Comparison of ENCODE assay signal across 8 cellular contexts in the genomic region with DNA sequence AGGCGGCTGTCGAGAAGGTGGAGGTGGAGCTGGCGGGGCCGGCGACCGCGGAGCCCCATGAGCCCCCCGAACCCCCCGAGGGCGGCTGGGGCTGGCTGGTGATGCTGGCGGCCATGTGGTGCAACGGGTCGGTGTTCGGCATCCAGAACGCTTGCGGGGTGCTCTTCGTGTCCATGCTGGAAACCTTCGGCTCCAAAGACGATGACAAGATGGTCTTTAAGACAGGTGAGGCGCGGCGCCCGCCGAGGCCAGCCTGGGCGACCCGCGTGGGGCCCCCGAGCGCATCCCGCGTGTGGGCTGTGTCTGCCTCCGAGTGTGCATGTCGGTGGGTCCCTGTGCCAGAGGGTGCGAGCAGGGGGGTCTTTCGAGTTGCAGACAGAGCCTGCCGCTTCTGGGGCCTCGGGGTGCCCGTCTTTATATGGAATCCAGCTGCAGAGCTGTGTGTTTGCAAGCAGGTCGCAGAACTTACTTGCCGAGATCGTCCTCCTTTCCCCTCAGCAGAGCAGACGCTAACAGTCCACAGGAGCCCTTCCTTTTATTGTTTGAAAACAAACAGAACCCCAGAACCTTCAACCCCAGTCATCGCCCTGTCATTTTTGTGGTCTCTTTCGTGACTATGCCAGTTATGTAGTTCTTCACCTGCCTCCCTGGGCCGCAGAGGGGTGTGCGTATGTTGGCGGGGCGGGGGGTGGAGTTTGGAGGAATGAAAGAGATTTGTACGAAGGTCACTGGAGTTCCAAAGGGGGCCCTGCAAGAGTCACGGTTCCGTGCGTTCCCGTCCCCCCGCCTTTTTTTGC. TPM values are rescaled to one million over a fixed set of nuclear protein-coding genes. Genes with fewer than 3 reads are reported as not detected.
A peak's percentile ranks its signal among the peaks of the same experiment; 100 is the strongest.
DNase-seq lines count a peak whose midpoint lies in the region; ATAC-seq and TF ChIP-seq lines count a peak whose summit lies in the region.

No MANE protein-coding gene starts in this region.

- H3K36me3 ChIP-seq in OCI-LY1 (ENCODE audit: insufficient read depth, low read length), result no peaks in the 10 kb centered on the region
- H3K36me3 ChIP-seq in gastroesophageal sphincter, result no peaks in the 10 kb centered on the region

- H3K4me1 Mint-ChIP-seq in activated T-cell treated with anti-CD3 and anti-CD28 coated beads, Interleukin-2, amount 50 U/mL, for 24 hours (ENCODE audit: low read depth), result peaks cover 36% of the 10 kb centered on the region

- TF ChIP-seq CTCF in HFF-Myc (IDR thresholded peaks at IDR 0.05; ENCODE audit: low read depth, low read length, missing control alignments) (no peak), OCI-LY1 (IDR thresholded peaks at IDR 0.05; ENCODE audit: low read length) (no peak), gastroesophageal sphincter (IDR thresholded peaks at IDR 0.05) (no peak)

- no peaks in the 10 kb centered on the region for H3K9me3 Mint-ChIP-seq in activated T-cell treated with anti-CD3 and anti-CD28 coated beads, Interleukin-2, amount 50 U/mL, for 24 hours

- peak overlapping the region; percentile 87 for H3K27ac Mint-ChIP-seq in activated T-cell treated with anti-CD3 and anti-CD28 coated beads, Interleukin-2, amount 50 U/mL, for 24 hours

- H3K9me3 ChIP-seq in OCI-LY1 (ENCODE audit: low read length) (no peaks in the 10 kb centered on the region), gastroesophageal sphincter (no peaks in the 10 kb centered on the region)

- H3K4me1 ChIP-seq in OCI-LY1 (ENCODE audit: insufficient read depth, low read length, severe bottlenecking), result peaks cover 23% of the 10 kb centered on the region
- H3K4me1 ChIP-seq in gastroesophageal sphincter, result peaks cover 0 to 24% (median 12%) of the 10 kb centered on the region in 3 donors

- peak overlapping the region; percentile 85 for H2AFZ ChIP-seq in OCI-LY1 (ENCODE audit: low read length)

- H3F3A ChIP-seq in OCI-LY1 (ENCODE audit: insufficient read depth, low read length), result no peaks in the 10 kb centered on the region

- peak overlapping the region; percentile 50; the same call in 1 of the 2 replicates for H3K9ac ChIP-seq in OCI-LY1 (ENCODE audit: low read length)

- H3K4me3 ChIP-seq in HFF-Myc (replicated peaks; ENCODE audit: low read depth, low read length) (peak overlapping the region; percentile 41), OCI-LY1 (ENCODE audit: low read depth, low read length, poor library complexity, severe bottlenecking) (peak overlapping the region; percentile 88), gastroesophageal sphincter (peak overlapping the region; percentile 52 to 63)

- H4K20me1 ChIP-seq in OCI-LY1 (ENCODE audit: insufficient read depth, low read length), result no peaks in the 10 kb centered on the region

- peak overlapping the region; percentile 87 for H3K4me3 Mint-ChIP-seq in activated T-cell treated with anti-CD3 and anti-CD28 coated beads, Interleukin-2, amount 50 U/mL, for 24 hours

- H3K27me3 Mint-ChIP-seq in activated T-cell treated with anti-CD3 and anti-CD28 coated beads, Interleukin-2, amount 50 U/mL, for 24 hours, result peaks cover 10% of the 10 kb centered on the region

- TF ChIP-seq POLR2A in gastroesophageal sphincter (IDR thresholded peaks at IDR 0.05), result no peak

- WGBS in gastroesophageal sphincter (ENCODE audit: low coverage in 1 of 2), 2 donors, result 0 to 22% methylated on average over 3 to 6 of the region's 54 CpGs

- H3K27ac ChIP-seq in OCI-LY1 (ENCODE audit: low read depth, low read length, poor library complexity, severe bottlenecking) (no peak overlapping the region), gastroesophageal sphincter (no peak overlapping the region)

- peak overlapping the region; percentile 91 for H3K4me2 ChIP-seq in OCI-LY1 (ENCODE audit: low read length)

- DNase-seq in GF-D8 (lab: John Stamatoyannopoulos, UW) (peak; percentile 14), HFF-Myc (ENCODE audit: extremely low read depth, low read depth) (no peak), putamen (ENCODE audit: low spot score) (peak; percentile 25), hepatic stellate cell (ENCODE audit: low spot score) (no peak), NCI-H2081 treated with DMSO at 0.1 percent for 48 hours (lab: John Stamatoyannopoulos, UW) (no peak)
- peak; percentile 73 for DNase-seq in activated T-cell treated with anti-CD3 and anti-CD28 coated beads, Interleukin-2, amount 50 U/mL, for 24 hours

- H3K36me3 Mint-ChIP-seq in activated T-cell treated with anti-CD3 and anti-CD28 coated beads, Interleukin-2, amount 50 U/mL, for 24 hours (ENCODE audit: low read depth), result peaks cover 2% of the 10 kb centered on the region

- H3K79me2 ChIP-seq in OCI-LY1 (ENCODE audit: insufficient read depth, low read length), result no peaks in the 10 kb centered on the region

- H3K9me2 ChIP-seq in OCI-LY1 (ENCODE audit: low read depth, low read length), result no peaks in the 10 kb centered on the region

- TF ChIP-seq EP300 in gastroesophageal sphincter (IDR thresholded peaks at IDR 0.05), result no peak

- no peak for ATAC-seq in gastroesophageal sphincter

- H3K27me3 ChIP-seq in OCI-LY1 (ENCODE audit: insufficient read depth, low read length) (no peaks in the 10 kb centered on the region), gastroesophageal sphincter (peaks cover 61% of the 10 kb centered on the region)

RNA-seq across cellular contexts. Expression of a gene that starts 0.8 kb away (rescaled TPM):
- total RNA-seq in gastroesophageal sphincter, result 1 to 10 TPM in 1 of 4 donors, under 1 TPM in 3; 0.32 to 4.7 (median 0.93) TPM

Comparison
In these comparisons a context has a peak if more than half of its experiments do, and no peak if none do; other contexts are left out.
1. DNase-seq: peak in GF-D8 (single experiment), activated T-cell treated with anti-CD3 and anti-CD28 coated beads, Interleukin-2, amount 50 U/mL, for 24 hours (single experiment) and putamen (single experiment); none in HFF-Myc (single experiment), hepatic stellate cell (single experiment) and NCI-H2081 treated with DMSO at 0.1 percent for 48 hours (single experiment).
2. Peak in every context shown above with its lines, with median percentiles within 50 percentile points of each other: H3K4me3 ChIP-seq.